27 cellular contexts compared by ENCODE assay signal in genomic region chr11:82908311-82908710, GRCh38. TPM values are rescaled to one million over a fixed set of nuclear protein-coding genes. Genes with fewer than 3 reads are reported as not detected.
A peak's percentile ranks its signal among the peaks of the same experiment; 100 is the strongest.
DNase-seq lines count a peak whose midpoint lies in the region; ATAC-seq, FAIRE-seq and TF ChIP-seq lines count a peak whose summit lies in the region.
"Had no signal": no experiment of that assay in that cellular context is flagged by ENCODE, and none has a peak within 500 bp of the region (broad histone marks: within the 10 kb centered on the region; RNA-seq: fewer than 3 reads in every experiment).

No MANE protein-coding gene starts in this region.

- no peaks in the 10 kb centered on the region for H3K27me3 Mint-ChIP-seq in HFFc6 (ENCODE audit: insufficient read depth)
- H3K27me3 Mint-ChIP-seq in astrocyte (ENCODE audit: low read depth, unreplicated experiment) = no peaks in the 10 kb centered on the region
- no peaks in the 10 kb centered on the region for H3K27me3 Mint-ChIP-seq in naive B cell
- H3K27me3 Mint-ChIP-seq: activated naive CD8-positive, alpha-beta T cell treated with anti-CD3 and anti-CD28 coated beads, Interleukin-2, amount 50 U/mL, for 24 hours had no signal

- no peak overlapping the region for H3K9ac ChIP-seq in astrocyte (ENCODE audit: low read length)
- H3K9ac ChIP-seq: BLaER1 had no signal

- peaks cover 33% of the 10 kb centered on the region for H3K4me1 Mint-ChIP-seq in HFFc6 (ENCODE audit: low read depth)
- peaks cover 13% of the 10 kb centered on the region for H3K4me1 Mint-ChIP-seq in astrocyte (ENCODE audit: low read depth, unreplicated experiment)
- H3K4me1 Mint-ChIP-seq in naive B cell = peaks cover 21 to 45% (median 28%) of the 10 kb centered on the region in 3 donors

- H3K36me3 ChIP-seq in ACC112 (ENCODE audit: insufficient read depth, low read length) (peaks cover 13% of the 10 kb centered on the region; the same call in 1 of the 2 replicates), astrocyte (ENCODE audit: insufficient read depth, low read length) (no peaks in the 10 kb centered on the region)
- H3K36me3 ChIP-seq: brain microvascular endothelial cell, left ventricle myocardium inferior had no signal

- H3K4me3 ChIP-seq in ACC112 (ENCODE audit: low read depth, low read length) = no peak overlapping the region
- H3K4me3 ChIP-seq in astrocyte (ENCODE audit: insufficient read depth, low read depth, low read length) = no peak overlapping the region
- H3K4me3 ChIP-seq: A549, BLaER1, left ventricle myocardium inferior, mucosa of descending colon, spleen had no signal

- H3K79me2 ChIP-seq in ACC112 (ENCODE audit: control insufficient read depth, insufficient read depth, low read length, unreplicated experiment) (peaks cover 57% of the 10 kb centered on the region), astrocyte (ENCODE audit: insufficient read depth, low read length) (peaks cover 29% of the 10 kb centered on the region)

- FAIRE-seq in astrocyte (lab: Jason Lieb, UNC) = no peak
- FAIRE-seq: A549, GM18507 had no signal

- no peaks in the 10 kb centered on the region for H4K20me1 ChIP-seq in astrocyte (ENCODE audit: insufficient read depth, low read length)
- H4K20me1 ChIP-seq: BLaER1 had no signal

- H3K27ac ChIP-seq in ACC112 (ENCODE audit: low read depth, low read length) (no peak overlapping the region), astrocyte (ENCODE audit: low read depth, low read length) (no peak overlapping the region)
- H3K27ac ChIP-seq: A549, BLaER1, brain microvascular endothelial cell, left ventricle myocardium inferior had no signal

- ATAC-seq in naive B cell (ENCODE audit: low read depth in 2 of 2) (no peak), HG03342 (IDR thresholded peaks at IDR 0.05; ENCODE audit: unreplicated experiment) (no peak), HG03097 (IDR thresholded peaks at IDR 0.05; ENCODE audit: low FRiP score, unreplicated experiment) (no peak)
- ATAC-seq: A549; activated naive CD8-positive, alpha-beta T cell treated with anti-CD3 and anti-CD28 coated beads, Interleukin-2, amount 50 U/mL, for 24 hours had no signal

- TF ChIP-seq CTCF in HFFc6 (IDR thresholded peaks at IDR 0.05) = no peak
- TF ChIP-seq CTCF in astrocyte (IDR thresholded peaks at IDR 0.05; ENCODE audit: insufficient read depth, low read depth, low read length) = no peak

- H3K27ac Mint-ChIP-seq in HFFc6 = peak overlapping the region; percentile 48
- H3K27ac Mint-ChIP-seq in astrocyte (ENCODE audit: unreplicated experiment) = peak overlapping the region; percentile 84
- peak overlapping the region; percentile 26 to 90 (median 78) for H3K27ac Mint-ChIP-seq in naive B cell
- H3K27ac Mint-ChIP-seq: activated naive CD8-positive, alpha-beta T cell treated with anti-CD3 and anti-CD28 coated beads, Interleukin-2, amount 50 U/mL, for 24 hours had no signal

- DNase-seq in HFFc6 = no peak
- no peak for DNase-seq in astrocyte (ENCODE audit: low read depth)
- DNase-seq in naive B cell = no peak
- no peak for DNase-seq in dedifferentiated amniotic fluid mesenchymal stem cell (ENCODE audit: extremely low spot score)
- DNase-seq in mucosa of gallbladder (ENCODE audit: low spot score) = no peak
- DNase-seq: activated CD4-positive, alpha-beta T cell treated with anti-CD3 and anti-CD28 coated beads for 48 hours; activated effector memory CD4-positive, alpha-beta T cell treated with anti-CD3 and anti-CD28 coated beads, Interleukin-2, amount 50 U/mL, for 16 hours; activated naive CD8-positive, alpha-beta T cell treated with anti-CD3 and anti-CD28 coated beads, Interleukin-2, amount 50 U/mL, for 24 hours; brain microvascular endothelial cell; immature natural killer cell; Kasumi-1; left ventricle myocardium inferior; NCI-H1092 treated with DMSO at 0.1 percent for 48 hours; NCI-H2081 treated with DMSO at 0.1 percent for 48 hours; NCI-H446; NK-92 treated with Interleukin-12 subunit alpha and Interleukin-12 subunit beta, amount 100 ng/mL, for 24 hours; occipital lobe; retina; spleen; stimulated activated CD4-positive, alpha-beta T cell treated with anti-CD3 and anti-CD28 coated beads, Interleukin-4, amount 100 ng/mL, for 24 hours had no signal

- H3K4me3 Mint-ChIP-seq in HFFc6 (no peak overlapping the region), astrocyte (ENCODE audit: unreplicated experiment) (no peak overlapping the region), naive B cell (peak overlapping the region in 3 of 8 donors; percentile 36 to 54 (median 47))
- H3K4me3 Mint-ChIP-seq: activated naive CD8-positive, alpha-beta T cell treated with anti-CD3 and anti-CD28 coated beads, Interleukin-2, amount 50 U/mL, for 24 hours; immature natural killer cell had no signal

- H3K27me3 ChIP-seq in ACC112 (ENCODE audit: insufficient read depth, low read length) (no peaks in the 10 kb centered on the region), astrocyte (ENCODE audit: insufficient read depth, low read length) (no peaks in the 10 kb centered on the region)
- H3K27me3 ChIP-seq: BLaER1, brain microvascular endothelial cell, spleen had no signal

- no peak overlapping the region for H3K4me2 ChIP-seq in astrocyte (ENCODE audit: low read length)
- H3K4me2 ChIP-seq: A549, BLaER1 had no signal

- no peaks in the 10 kb centered on the region for H3K9me3 Mint-ChIP-seq in HFFc6
- H3K9me3 Mint-ChIP-seq in astrocyte (ENCODE audit: unreplicated experiment) = peaks cover 7% of the 10 kb centered on the region
- H3K9me3 Mint-ChIP-seq in naive B cell = peaks cover 0 to 14% (median 6%) of the 10 kb centered on the region in 7 donors
- H3K9me3 Mint-ChIP-seq: immature natural killer cell had no signal

- H3K36me3 Mint-ChIP-seq in HFFc6 (ENCODE audit: low read depth) = peaks cover 10% of the 10 kb centered on the region
- peaks cover 4% of the 10 kb centered on the region for H3K36me3 Mint-ChIP-seq in astrocyte (ENCODE audit: low read depth, unreplicated experiment)
- peaks cover 6 to 8% of the 10 kb centered on the region in 2 donors for H3K36me3 Mint-ChIP-seq in naive B cell

- H3K4me1 ChIP-seq in ACC112 (ENCODE audit: control insufficient read depth, insufficient read depth, low read length, unreplicated experiment) (peaks cover 10% of the 10 kb centered on the region), astrocyte (ENCODE audit: insufficient read depth, low read length) (no peaks in the 10 kb centered on the region)
- H3K4me1 ChIP-seq: A549, left ventricle myocardium inferior had no signal

- H2AFZ ChIP-seq in ACC112 (ENCODE audit: low read length, unreplicated experiment) (peak overlapping the region; percentile 22), astrocyte (ENCODE audit: low read depth, low read length) (no peak overlapping the region)

- H3K9me3 ChIP-seq in astrocyte (ENCODE audit: insufficient read depth, low read depth, low read length) = peaks cover 7% of the 10 kb centered on the region
- H3K9me3 ChIP-seq: A549 had no signal

RNA-seq across cellular contexts. Expression of gene DDIAS, which starts 6.8 kb away (rescaled TPM):
- total RNA-seq in HFFc6 (2021; fragmentation: NEBNext Ultra II Directional; extraction: Animal tissue kit (Norgen Biotek cat#: 25700)) = 1 to 10 TPM; 4.7 to 9.7 (median 8.4) TPM
- total RNA-seq in astrocyte (2.6 and 4.0 TPM in 2 replicates), mucosa of gallbladder (0.78 TPM)
- polyA plus RNA-seq in naive B cell (ENCODE audit: low read depth in 6 of 6) = 1 to 10 TPM; 3.9 to 9.9 (median 7.8) TPM

RNA-seq across cellular contexts. Expression of gene PRCP, which starts 8.1 kb away (rescaled TPM):
- 10 to 100 TPM; 51.2 to 63.3 (median 57.5) TPM for total RNA-seq in HFFc6 (2021; fragmentation: NEBNext Ultra II Directional; extraction: Animal tissue kit (Norgen Biotek cat#: 25700))
- total RNA-seq in astrocyte = 62.0 and 70.8 TPM in 2 replicates
- 100 to 1,000 TPM; 133 to 176 (median 152) TPM for polyA plus RNA-seq in naive B cell (ENCODE audit: low read depth in 6 of 6)
- total RNA-seq in mucosa of gallbladder = 48.7 TPM
